ENCODE assay signal across 11 cellular contexts in genomic region chr5:61328791-61329617, GRCh38. TPM values are rescaled to one million over a fixed set of nuclear protein-coding genes. Genes with fewer than 3 reads are reported as not detected.
DNase-seq lines count a peak whose midpoint lies in the region; ATAC-seq and TF ChIP-seq lines count a peak whose summit lies in the region.
"Had no signal": no experiment of that assay in that cellular context is flagged by ENCODE, and none has a peak within 500 bp of the region (broad histone marks: within the 10 kb centered on the region; RNA-seq: fewer than 3 reads in every experiment).

No MANE protein-coding gene starts in this region.

- TF ChIP-seq POLR2A in HCT116 (IDR thresholded peaks at IDR 0.05; ENCODE audit: borderline replicate concordance, extremely low read depth, insufficient read depth, insufficient read length), result no peak

- peak overlapping the region; percentile 89 for H3K4me3 ChIP-seq in ACC112 (ENCODE audit: low read depth, low read length)
- no peak overlapping the region for H3K4me3 ChIP-seq in HCT116 (replicated peaks in 1 of 2; ENCODE audit: low read depth in 1 of 2, low read length in 2 of 2)

- H3K36me3 ChIP-seq in ACC112 (ENCODE audit: insufficient read depth, low read length) (no peaks in the 10 kb centered on the region), HCT116 (ENCODE audit: control insufficient read depth in 1 of 2, insufficient read depth in 2 of 2, low read length in 2 of 2) (no peaks in the 10 kb centered on the region)
- H3K36me3 ChIP-seq: upper lobe of right lung had no signal

- peaks cover 3% of the 10 kb centered on the region for H3K27me3 Mint-ChIP-seq in central memory CD8-positive, alpha-beta T cell
- peaks cover 0 to 9% (median 3%) of the 10 kb centered on the region in 3 donors for H3K27me3 Mint-ChIP-seq in naive B cell

- no TSS peak for BruUV-seq in HCT116 (replicated peaks; lab: Mats Ljungman, UMichigan)

- no peak for TF ChIP-seq CTCF in HCT116 (IDR thresholded peaks at IDR 0.05 in 2 of 3, conservative IDR thresholded peaks at IDR 0.05 in 1 of 3; ENCODE audit: borderline replicate concordance in 1 of 3, insufficient read depth in 1 of 3, low read depth in 2 of 3, low read length in 2 of 3)

- no peaks in the 10 kb centered on the region for H3K9me3 ChIP-seq in HCT116 (ENCODE audit: control insufficient read depth in 1 of 2, insufficient read depth in 1 of 2, low read depth in 1 of 2, low read length in 2 of 2)
- H3K9me3 ChIP-seq: upper lobe of right lung had no signal

- TF ChIP-seq RAD21 in HCT116 (IDR thresholded peaks at IDR 0.05; ENCODE audit: low read depth), result no peak

- CTCF ChIA-PET in HCT116 (lab: Charles Lee), result no interaction called here

- peaks cover 12% of the 10 kb centered on the region for H3K79me2 ChIP-seq in ACC112 (ENCODE audit: control insufficient read depth, insufficient read depth, low read length, unreplicated experiment)
- peaks cover 13% of the 10 kb centered on the region for H3K79me2 ChIP-seq in HCT116 (ENCODE audit: insufficient read depth, low read length)

- RAD21 ChIA-PET in HCT116 (lab: Charles Lee; ENCODE audit: low non-redundant PET in 1 of 2, low total read pairs in 2 of 2, uncharacterized antibody in 2 of 2, unreplicated experiment in 2 of 2), result no interaction called here

- H3K4me1 ChIP-seq in ACC112 (ENCODE audit: control insufficient read depth, insufficient read depth, low read length, unreplicated experiment) (peaks cover 43% of the 10 kb centered on the region), HCT116 (ENCODE audit: control insufficient read depth in 1 of 2, insufficient read depth in 2 of 2, low read length in 2 of 2) (peaks cover 9 to 30% of the 10 kb centered on the region in 2 experiments)

- peak overlapping the region; percentile 90 for H3K27ac ChIP-seq in ACC112 (ENCODE audit: low read depth, low read length)
- H3K27ac ChIP-seq in HCT116 (ENCODE audit: low read depth, low read length), result no peak overlapping the region

- peak overlapping the region; percentile 98 for H3K27ac Mint-ChIP-seq in central memory CD8-positive, alpha-beta T cell (ENCODE audit: low read depth)
- H3K27ac Mint-ChIP-seq in naive B cell, result peak overlapping the region; percentile 56 to 98 (median 88)

- no peak for DNase-seq in HCT116 (ENCODE audit: low read depth, low spot score)
- no peak for DNase-seq in central memory CD8-positive, alpha-beta T cell (ENCODE audit: low spot score in 2 of 2)
- DNase-seq in naive B cell, result no peak
- DNase-seq in NCI-H1417 treated with DMSO at 0.1 percent for 48 hours (lab: John Stamatoyannopoulos, UW), result no peak
- no peak for DNase-seq in putamen (ENCODE audit: low spot score)
- DNase-seq in NCI-H748 (lab: John Stamatoyannopoulos, UW; ENCODE audit: unreplicated experiment), result no peak
- DNase-seq: DMS153, NCI-H2029, upper lobe of right lung had no signal

- POLR2A ChIA-PET in HCT116 (lab: Charles Lee), result interaction anchor here (0.6 kb wide), 1 partner anchor 22 kb away, joined by 3 read pairs; no protein-coding TSS in a partner anchor

- H2AFZ ChIP-seq in ACC112 (ENCODE audit: low read length, unreplicated experiment), result no peak overlapping the region
- no peak overlapping the region for H2AFZ ChIP-seq in HCT116 (ENCODE audit: low read depth, low read length, poor library complexity, severe bottlenecking)

- H3K36me3 Mint-ChIP-seq in central memory CD8-positive, alpha-beta T cell (ENCODE audit: insufficient read depth), result peaks cover 19% of the 10 kb centered on the region
- H3K36me3 Mint-ChIP-seq in naive B cell, result no peaks in the 10 kb centered on the region

- H3K9me3 Mint-ChIP-seq in central memory CD8-positive, alpha-beta T cell, result no peaks in the 10 kb centered on the region
- no peaks in the 10 kb centered on the region for H3K9me3 Mint-ChIP-seq in naive B cell

- H3K9me2 ChIP-seq in HCT116 (ENCODE audit: insufficient read depth), result no peaks in the 10 kb centered on the region

- peak overlapping the region; percentile 97 for H3K4me3 Mint-ChIP-seq in central memory CD8-positive, alpha-beta T cell
- peak overlapping the region; percentile 23 to 95 (median 92) for H3K4me3 Mint-ChIP-seq in naive B cell

- H4K20me1 ChIP-seq in HCT116 (ENCODE audit: insufficient read depth), result no peaks in the 10 kb centered on the region

- intact Hi-C loops in HCT116 (cut with micrococcal nuclease), result no loop called here

- peaks cover 43% of the 10 kb centered on the region for H3K4me1 Mint-ChIP-seq in central memory CD8-positive, alpha-beta T cell
- H3K4me1 Mint-ChIP-seq in naive B cell, result peaks cover 25 to 35% (median 31%) of the 10 kb centered on the region in 3 donors

- peak overlapping the region; percentile 97 for H3K4me2 ChIP-seq in HCT116 (ENCODE audit: low read length)

- ATAC-seq in HCT116 (no peak), naive B cell (ENCODE audit: low read depth in 2 of 2) (no peak), GM18502 (IDR thresholded peaks at IDR 0.05; ENCODE audit: poor library complexity, unreplicated experiment) (no peak)
- ATAC-seq in central memory CD8-positive, alpha-beta T cell (replicated peaks; ENCODE audit: extremely low read depth, poor library complexity, severe bottlenecking), result no peak
- ATAC-seq: upper lobe of right lung had no signal

- no peaks in the 10 kb centered on the region for H3K27me3 ChIP-seq in ACC112 (ENCODE audit: insufficient read depth, low read length)
- no peaks in the 10 kb centered on the region for H3K27me3 ChIP-seq in HCT116 (ENCODE audit: insufficient read depth, low read length)
- H3K27me3 ChIP-seq: upper lobe of right lung had no signal

- no peak overlapping the region for H3K9ac ChIP-seq in HCT116 (ENCODE audit: low read length)

TF ChIP-seq in HCT116, 20 proteins besides CTCF, POLR2A, EP300 and RAD21:
- TF ChIP-seq FOSL1 (IDR thresholded peaks at IDR 0.05; ENCODE audit: low read depth), result no peak
- TF ChIP-seq CBX3 (IDR thresholded peaks at IDR 0.05; ENCODE audit: low read depth), result no peak
- TF ChIP-seq ATF3 (IDR thresholded peaks at IDR 0.05), result no peak
- no peak for TF ChIP-seq TCF7L2 (IDR thresholded peaks at IDR 0.05; ENCODE audit: borderline replicate concordance, extremely low read depth, insufficient read depth, insufficient read length)
- TF ChIP-seq EZH2phosphoT487 (IDR thresholded peaks at IDR 0.05; ENCODE audit: borderline replicate concordance), result no peak
- TF ChIP-seq EGR1 (IDR thresholded peaks at IDR 0.05; ENCODE audit: low read depth), result no peak
- no peak for TF ChIP-seq REST (IDR thresholded peaks at IDR 0.05; ENCODE audit: low read depth)
- TF ChIP-seq YY1 (IDR thresholded peaks at IDR 0.05; ENCODE audit: extremely low read depth, insufficient replicate concordance, low read depth, low read length), result no peak
- no peak for TF ChIP-seq CEBPB (IDR thresholded peaks at IDR 0.05; ENCODE audit: low read depth)
- TF ChIP-seq SP1 (IDR thresholded peaks at IDR 0.05; ENCODE audit: low read depth), result no peak
- no peak for TF ChIP-seq EZH2 (IDR thresholded peaks at IDR 0.05)
- TF ChIP-seq ELF1 (IDR thresholded peaks at IDR 0.05; ENCODE audit: borderline replicate concordance, low read depth), result no peak
- no peak for TF ChIP-seq ZFX (IDR thresholded peaks at IDR 0.05)
- no peak for TF ChIP-seq ZNF274 (IDR thresholded peaks at IDR 0.05; ENCODE audit: low read depth, low read length)
- no peak for TF ChIP-seq JUND (IDR thresholded peaks at IDR 0.05)

RNA-seq across cellular contexts. Expression of gene ZSWIM6, which starts 3.1 kb away (rescaled TPM):
- 7.4 TPM for total RNA-seq in HCT116 (2021; ENCODE audit: unreplicated experiment)
- polyA plus RNA-seq in HCT116 (2012), result 3.5 and 4.0 TPM in 2 replicates
- 1 to 10 TPM in 5 of 6 donors, under 1 TPM in 1; 0.65 to 1.5 (median 1.4) TPM for polyA plus RNA-seq in naive B cell (ENCODE audit: low read depth in 6 of 6)
